In genomic region chr18:69945220-69946114, GRCh38 we compare ENCODE assay signal across 21 cellular contexts. TPM values are rescaled to one million over a fixed set of nuclear protein-coding genes. Genes with fewer than 3 reads are reported as not detected.
DNase-seq lines count a peak whose midpoint lies in the region; ATAC-seq and TF ChIP-seq lines count a peak whose summit lies in the region.
"Had no signal": no experiment of that assay in that cellular context is flagged by ENCODE, and none has a peak within 500 bp of the region (broad histone marks: within the 10 kb centered on the region; RNA-seq: fewer than 3 reads in every experiment).

No MANE protein-coding gene starts in this region.

- H3K36me3 ChIP-seq in GM23338 (ENCODE audit: insufficient read depth) (no peaks in the 10 kb centered on the region), sigmoid colon (no peaks in the 10 kb centered on the region)

- 0 out of 2 replicates have a peak overlapping the region, but pooled peaks have one; percentile 14 for H2AFZ ChIP-seq in GM23338

- ATAC-seq in activated T-cell treated with anti-CD3 and anti-CD28 coated beads, Interleukin-2, amount 50 U/mL, for 4 hours: peak; percentile 47 to 61
- ATAC-seq in GM23338: no peak
- ATAC-seq in stimulated activated naive CD8-positive, alpha-beta T cell treated with anti-CD3 and anti-CD28 coated beads, Interleukin-15, Interleukin-2, amounts not matched to agents 100 U/mL and 50 U/mL, for 24 hours: peak; percentile 64
- no peak for ATAC-seq in HG03135 (IDR thresholded peaks at IDR 0.05; ENCODE audit: unreplicated experiment)
- ATAC-seq: left ventricle myocardium superior had no signal

- H3K4me3 ChIP-seq in GM23338: no peak overlapping the region
- H3K4me3 ChIP-seq in sigmoid colon: no peak overlapping the region

- H3K27me3 Mint-ChIP-seq in activated T-cell treated with anti-CD3 and anti-CD28 coated beads, Interleukin-2, amount 50 U/mL, for 4 hours (ENCODE audit: low read depth): no peaks in the 10 kb centered on the region
- no peaks in the 10 kb centered on the region for H3K27me3 Mint-ChIP-seq in GM23338 (ENCODE audit: insufficient read depth, low read depth, poor library complexity)
- H3K27me3 Mint-ChIP-seq in activated naive CD4-positive, alpha-beta T cell treated with anti-CD3 and anti-CD28 coated beads, Interleukin-2, amount 50 U/mL, for 24 hours: no peaks in the 10 kb centered on the region
- H3K27me3 Mint-ChIP-seq: stimulated activated naive B cell treated with anti-CD40 and anti-IgM and Interleukin-4, amounts not matched to agents 10 μg/mL and 1 μg/mL and 100 μg/mL, for 72 hours had no signal

- peaks cover 20% of the 10 kb centered on the region for H3K9me2 ChIP-seq in GM23338 (ENCODE audit: insufficient read depth)

- H3K27ac Mint-ChIP-seq in GM23338: peak overlapping the region; percentile 42; the same call in 1 of the 2 replicates
- H3K27ac Mint-ChIP-seq in activated naive CD4-positive, alpha-beta T cell treated with anti-CD3 and anti-CD28 coated beads, Interleukin-2, amount 50 U/mL, for 24 hours: peak overlapping the region; percentile 83

- no peaks in the 10 kb centered on the region for H3K79me2 ChIP-seq in GM23338 (replicated peaks; ENCODE audit: insufficient read depth)

- intact Hi-C loops in sigmoid colon (cut with DNase I): no loop called here

- WGBS in sigmoid colon, 2 donors: 85 to 90% methylated on average over 11 of the region's 11 CpGs

- H3K27me3 ChIP-seq in GM23338 (ENCODE audit: insufficient read depth): no peaks in the 10 kb centered on the region
- H3K27me3 ChIP-seq in sigmoid colon: no peaks in the 10 kb centered on the region

- H3K9me3 ChIP-seq in sigmoid colon: no peaks in the 10 kb centered on the region

- TF ChIP-seq EP300 in sigmoid colon (IDR thresholded peaks at IDR 0.05): no peak

- no peak for TF ChIP-seq CTCF in GM23338 (conservative IDR thresholded peaks at IDR 0.05; ENCODE audit: low read depth in 2 of 2)
- no peak for TF ChIP-seq CTCF in sigmoid colon (IDR thresholded peaks at IDR 0.05)

- H3K36me3 Mint-ChIP-seq in activated T-cell treated with anti-CD3 and anti-CD28 coated beads, Interleukin-2, amount 50 U/mL, for 4 hours (ENCODE audit: insufficient read depth): peaks cover 52% of the 10 kb centered on the region
- peaks cover 12% of the 10 kb centered on the region for H3K36me3 Mint-ChIP-seq in GM23338 (ENCODE audit: low read depth)
- peaks cover 36% of the 10 kb centered on the region for H3K36me3 Mint-ChIP-seq in activated naive CD4-positive, alpha-beta T cell treated with anti-CD3 and anti-CD28 coated beads, Interleukin-2, amount 50 U/mL, for 24 hours

- H3K4me3 Mint-ChIP-seq in activated T-cell treated with anti-CD3 and anti-CD28 coated beads, Interleukin-2, amount 50 U/mL, for 4 hours: no peak overlapping the region
- no peak overlapping the region for H3K4me3 Mint-ChIP-seq in GM23338
- H3K4me3 Mint-ChIP-seq in activated naive CD4-positive, alpha-beta T cell treated with anti-CD3 and anti-CD28 coated beads, Interleukin-2, amount 50 U/mL, for 24 hours: no peak overlapping the region
- H3K4me3 Mint-ChIP-seq: stimulated activated naive B cell treated with anti-CD40 and anti-IgM and Interleukin-4, amounts not matched to agents 10 μg/mL and 1 μg/mL and 100 μg/mL, for 72 hours had no signal

- H3K27ac ChIP-seq in GM23338 (ENCODE audit: low read depth) (no peak overlapping the region), sigmoid colon (no peak overlapping the region)
- H3K27ac ChIP-seq: C4-2B had no signal

- DNase-seq in activated T-cell treated with anti-CD3 and anti-CD28 coated beads, Interleukin-2, amount 50 U/mL, for 4 hours: no peak
- DNase-seq in activated T-cell treated with anti-CD3 and anti-CD28 coated beads, Interleukin-2, amount 50 U/mL, for 1 hour: no peak
- DNase-seq in GM23338 (ENCODE audit: low spot score) (no peak), sigmoid colon (no peak)
- no peak for DNase-seq in stimulated activated naive CD8-positive, alpha-beta T cell treated with anti-CD3 and anti-CD28 coated beads, Interleukin-15, Interleukin-2, amounts not matched to agents 100 U/mL and 50 U/mL, for 24 hours
- DNase-seq in effector CD8-positive, alpha-beta T cell (lab: John Stamatoyannopoulos, UW): no peak
- DNase-seq: ACHN; activated CD4-positive, CD25-positive, alpha-beta regulatory T cell; caudate nucleus; DMS79; head of caudate nucleus; left ventricle myocardium superior; NCI-H748 treated with DMSO at 0.1 percent for 48 hours; occipital lobe; SHP77; stimulated activated CD4-positive, alpha-beta T cell treated with anti-CD3 and anti-CD28 coated beads, Interleukin-15, amount 100 ng/mL, for 24 hours; stimulated activated naive B cell treated with anti-CD40 and anti-IgM and Interleukin-4, amounts not matched to agents 10 μg/mL and 1 μg/mL and 100 μg/mL, for 72 hours; trophoblast cell had no signal

- no peaks in the 10 kb centered on the region for H3F3A ChIP-seq in GM23338 (replicated peaks; ENCODE audit: low read depth)

- H3K9me3 Mint-ChIP-seq in activated T-cell treated with anti-CD3 and anti-CD28 coated beads, Interleukin-2, amount 50 U/mL, for 4 hours: peaks cover 15% of the 10 kb centered on the region
- peaks cover 13% of the 10 kb centered on the region for H3K9me3 Mint-ChIP-seq in GM23338
- peaks cover 5% of the 10 kb centered on the region for H3K9me3 Mint-ChIP-seq in activated naive CD4-positive, alpha-beta T cell treated with anti-CD3 and anti-CD28 coated beads, Interleukin-2, amount 50 U/mL, for 24 hours

- no peak overlapping the region for H3K4me2 ChIP-seq in GM23338

- peaks cover 66% of the 10 kb centered on the region for H3K4me1 Mint-ChIP-seq in activated T-cell treated with anti-CD3 and anti-CD28 coated beads, Interleukin-2, amount 50 U/mL, for 4 hours (ENCODE audit: low read depth)
- H3K4me1 Mint-ChIP-seq in GM23338: peaks cover 15% of the 10 kb centered on the region
- no peaks in the 10 kb centered on the region for H3K4me1 Mint-ChIP-seq in activated naive CD4-positive, alpha-beta T cell treated with anti-CD3 and anti-CD28 coated beads, Interleukin-2, amount 50 U/mL, for 24 hours

- H4K20me1 ChIP-seq in GM23338 (replicated peaks; ENCODE audit: insufficient read depth): no peaks in the 10 kb centered on the region

- H3K4me1 ChIP-seq in GM23338 (ENCODE audit: insufficient read depth) (peaks cover 9% of the 10 kb centered on the region), sigmoid colon (no peaks in the 10 kb centered on the region)

- TF ChIP-seq POLR2A in sigmoid colon (IDR thresholded peaks at IDR 0.05): no peak

TF ChIP-seq in GM23338, 12 proteins besides CTCF, POLR2A, EP300 and RAD21 (continues in another document):
- TF ChIP-seq POLR2AphosphoS5 (IDR thresholded peaks at IDR 0.05; ENCODE audit: low read depth): no peak

RNA-seq across cellular contexts. Expression of gene CD226, which starts 2.2 kb away (rescaled TPM):
- 100 to 1,000 TPM; 129 to 168 (median 129) TPM for total RNA-seq in activated T-cell treated with anti-CD3 and anti-CD28 coated beads, Interleukin-2, amount 50 U/mL, for 4 hours
- 0.04 TPM in 1 of 2 replicates, not detected in the other for total RNA-seq in GM23338 (2014; rRNA removed; shearing (Covaris generic))
- polyA plus RNA-seq in GM23338 (2016; fragmentation: Nextera tagmentation; extraction: Ambion mirVana) (0.19 TPM in 1 of 2 replicates, not detected in the other), sigmoid colon (1 to 10 TPM in 2 of 3 donors, under 1 TPM in 1; under 0.01 to 2.4 (median 1.4) TPM)
- 1 to 10 TPM in 1 of 4 donors, under 1 TPM in 3; 0.36 to 1.2 (median 0.52) TPM for total RNA-seq in sigmoid colon

Comparison
In these comparisons a context has a peak if more than half of its experiments do, and no peak if none do; other contexts are left out.
1. ATAC-seq: peak in activated T-cell treated with anti-CD3 and anti-CD28 coated beads, Interleukin-2, amount 50 U/mL, for 4 hours (2 of 2) and stimulated activated naive CD8-positive, alpha-beta T cell treated with anti-CD3 and anti-CD28 coated beads, Interleukin-15, Interleukin-2, amounts not matched to agents 100 U/mL and 50 U/mL, for 24 hours (single experiment); none in GM23338 (single experiment) and HG03135 (single experiment).
2. RNA of gene CD226, which starts 2.2 kb away (total RNA-seq): 129 to 168 TPM in activated T-cell treated with anti-CD3 and anti-CD28 coated beads, Interleukin-2, amount 50 U/mL, for 4 hours; 0.36 to 1.2 TPM in sigmoid colon and 0.04 TPM in GM23338; every median in the first group is over 10 times any median in the second.